In genomic region chr3:16241225-16241624, GRCh38 we compare ENCODE assay signal across 20 cellular contexts.
"Had no signal": no experiment of that assay in that cellular context is flagged by ENCODE, and none has a peak within 500 bp of the region (broad histone marks: within the 10 kb centered on the region; RNA-seq: fewer than 3 reads in every experiment).

No MANE protein-coding gene starts in this region.

- H3K36me3 ChIP-seq: esophagus muscularis mucosa, left lung, lower lobe of right lung, neutrophil had no signal

- H3K27me3 Mint-ChIP-seq: effector memory CD8-positive, alpha-beta T cell; stimulated activated naive CD8-positive, alpha-beta T cell treated with anti-CD3 and anti-CD28 coated beads, Interleukin-15, amount 100 ng/mL, for 72 hours had no signal

- H3K9me3 Mint-ChIP-seq: effector memory CD8-positive, alpha-beta T cell; naive B cell; stimulated activated naive B cell treated with anti-CD40 and anti-IgM and Interleukin-4, amounts not matched to agents 10 μg/mL and 1 μg/mL and 100 μg/mL, for 72 hours; stimulated activated naive CD8-positive, alpha-beta T cell treated with anti-CD3 and anti-CD28 coated beads, Interleukin-15, amount 100 ng/mL, for 72 hours had no signal

- H3K36me3 Mint-ChIP-seq: naive B cell; stimulated activated naive B cell treated with anti-CD40 and anti-IgM and Interleukin-4, amounts not matched to agents 10 μg/mL and 1 μg/mL and 100 μg/mL, for 72 hours had no signal

- DNase-seq: effector memory CD8-positive, alpha-beta T cell; foreskin fibroblast; left lung; lower lobe of right lung; mesendoderm; naive B cell; psoas muscle; retina; stimulated activated CD4-positive, alpha-beta T cell treated with anti-CD3 and anti-CD28 coated beads, Interleukin-2, amount 100 ng/mL, for 24 hours; stimulated activated CD4-positive, alpha-beta T cell treated with anti-CD3 and anti-CD28 coated beads, Interleukin-4, amount 100 ng/mL, for 4 hours; stimulated activated naive B cell treated with anti-CD40 and anti-IgM and Interleukin-4, amounts not matched to agents 10 μg/mL and 1 μg/mL and 100 μg/mL, for 72 hours; stimulated activated naive CD8-positive, alpha-beta T cell treated with anti-CD3 and anti-CD28 coated beads, Interleukin-15, amount 100 ng/mL, for 72 hours; substantia nigra; trophoblast cell had no signal

- H3K4me1 Mint-ChIP-seq: naive B cell; stimulated activated naive B cell treated with anti-CD40 and anti-IgM and Interleukin-4, amounts not matched to agents 10 μg/mL and 1 μg/mL and 100 μg/mL, for 72 hours had no signal

- H3K4me3 Mint-ChIP-seq: effector memory CD8-positive, alpha-beta T cell; naive B cell; stimulated activated naive B cell treated with anti-CD40 and anti-IgM and Interleukin-4, amounts not matched to agents 10 μg/mL and 1 μg/mL and 100 μg/mL, for 72 hours; stimulated activated naive CD8-positive, alpha-beta T cell treated with anti-CD3 and anti-CD28 coated beads, Interleukin-15, amount 100 ng/mL, for 72 hours had no signal

- ATAC-seq: effector memory CD8-positive, alpha-beta T cell; psoas muscle; sciatic nerve; stimulated activated naive B cell treated with anti-CD40 and anti-IgM and Interleukin-4, amounts not matched to agents 10 μg/mL and 1 μg/mL and 100 μg/mL, for 72 hours; stimulated activated naive CD8-positive, alpha-beta T cell treated with anti-CD3 and anti-CD28 coated beads, Interleukin-15, amount 100 ng/mL, for 72 hours had no signal

- H3K27me3 ChIP-seq: esophagus muscularis mucosa, hepatocyte, left lung, neutrophil had no signal

- H3K79me2 ChIP-seq: hepatocyte had no signal

- H3K4me3 ChIP-seq: esophagus muscularis mucosa, hepatocyte, left lung, lower lobe of right lung, psoas muscle, skin epidermis had no signal

- H2AFZ ChIP-seq: hepatocyte had no signal

- H3K27ac ChIP-seq: epithelial cell of prostate, lower lobe of right lung, neutrophil had no signal

- H3K9me3 ChIP-seq: esophagus muscularis mucosa, left lung, lower lobe of right lung, neutrophil, psoas muscle had no signal

- H3K27ac Mint-ChIP-seq: effector memory CD8-positive, alpha-beta T cell; stimulated activated naive B cell treated with anti-CD40 and anti-IgM and Interleukin-4, amounts not matched to agents 10 μg/mL and 1 μg/mL and 100 μg/mL, for 72 hours had no signal

- H3K4me2 ChIP-seq: hepatocyte had no signal
